8 cellular contexts compared by ENCODE assay signal in the genomic region with DNA sequence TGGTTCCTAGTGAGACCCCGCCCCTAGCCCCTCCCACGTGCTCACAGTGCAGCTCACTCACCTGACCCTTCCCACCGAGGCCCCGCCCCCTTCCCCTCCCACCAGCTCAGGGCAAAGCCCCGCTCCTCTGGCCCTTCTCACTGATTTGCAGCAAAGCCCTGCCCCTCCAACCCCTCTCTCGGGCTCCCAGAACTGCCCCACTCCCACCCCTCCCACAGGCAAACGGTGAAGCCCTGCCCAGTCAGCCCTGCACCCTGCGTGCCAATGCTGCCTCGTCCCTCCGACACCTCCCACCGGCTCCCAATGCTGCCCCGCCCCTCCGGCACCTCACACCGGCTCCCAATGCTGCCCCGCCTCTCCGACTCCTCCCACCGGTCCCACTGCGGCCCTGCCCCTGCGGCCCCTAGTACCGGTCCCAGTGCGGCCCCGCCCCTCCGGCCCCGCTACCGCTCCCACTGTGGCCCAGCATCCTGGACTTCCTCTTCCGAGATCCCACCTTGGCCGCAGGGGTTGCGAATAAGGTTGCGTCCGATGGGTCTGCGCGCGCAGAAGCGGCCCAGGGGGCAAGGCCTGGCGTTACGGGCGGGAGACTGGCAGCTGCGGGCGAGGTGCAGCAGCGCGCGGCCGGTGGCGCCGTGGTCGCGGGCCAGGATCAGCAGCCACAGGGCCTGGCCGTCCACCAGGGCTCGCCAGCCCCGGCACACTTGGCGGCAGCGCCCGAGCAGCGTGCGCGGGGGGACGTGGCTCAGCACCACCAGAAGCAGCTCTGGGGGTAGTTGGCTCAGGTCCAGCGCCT. TPM values are rescaled to one million over a fixed set of nuclear protein-coding genes. Genes with fewer than 3 reads are reported as not detected.
DNase-seq lines count a peak whose midpoint lies in the region; ATAC-seq and TF ChIP-seq lines count a peak whose summit lies in the region.

No MANE protein-coding gene starts in this region.

- H3K36me3 ChIP-seq in neuron (ENCODE audit: insufficient read depth, low read length): no peaks in the 10 kb centered on the region

- H3K27me3 ChIP-seq in neuron (ENCODE audit: insufficient read depth, low read length): peaks cover 33% of the 10 kb centered on the region

- H3K9me3 ChIP-seq in neuron (ENCODE audit: low read length): no peaks in the 10 kb centered on the region

- in situ Hi-C loops in SK-MEL-5 (cut with HindIII; ENCODE audit: low pct_unique_long_range_greater_than_20kb, low sequenced_read_pairs): no loop called here

- H2AFZ ChIP-seq in neuron (ENCODE audit: low read depth, low read length): peak overlapping the region; percentile 92

- ATAC-seq in GM18505 (IDR thresholded peaks at IDR 0.05; ENCODE audit: unreplicated experiment): peak; percentile 69
- no peak for ATAC-seq in HG02840 (IDR thresholded peaks at IDR 0.05; ENCODE audit: low FRiP score, unreplicated experiment)

- peak; percentile 94 for DNase-seq in HuH-7 (ENCODE audit: low spot score)
- DNase-seq in SK-MEL-5 (ENCODE audit: low read depth, low spot score): peak; percentile 75
- peak; percentile 87 for DNase-seq in activated naive CD4-positive, alpha-beta T cell treated with Interleukin-2 at 50 U/mL for 16 hours
- DNase-seq in germinal center (ENCODE audit: low spot score): peak; percentile 90
- DNase-seq in stromal cell of bone marrow (ENCODE audit: low read depth): peak; percentile 48

- peak; percentile 45 for TF ChIP-seq POLR2A in GM18505 (IDR thresholded peaks at IDR 0.05; ENCODE audit: borderline replicate concordance, extremely low read depth, insufficient read depth, insufficient read length)

- peaks cover 3% of the 10 kb centered on the region for H3K4me1 ChIP-seq in neuron (ENCODE audit: insufficient read depth, low read length)

- peak overlapping the region; percentile 44 for H3K4me3 ChIP-seq in neuron (ENCODE audit: low read length)

RNA-seq across cellular contexts. Expression of a gene that starts 0.8 kb away (rescaled TPM):
- total RNA-seq in SK-MEL-5 (2014; rRNA removed; shearing (Covaris generic)): 0.32 and 1.0 TPM in 2 replicates
- polyA plus RNA-seq in SK-MEL-5 (2015; cell fraction: cytosol; rRNA removed): 3.5 and 3.9 TPM in 2 replicates
- 0.33 and 2.3 TPM in 2 replicates for polyA plus RNA-seq in SK-MEL-5 (2015; cell fraction: nucleus; rRNA removed)

RNA-seq across cellular contexts. Expression of a gene that starts 52.6 kb away (rescaled TPM):
- total RNA-seq in SK-MEL-5 (2014; rRNA removed; shearing (Covaris generic)): 0.05 TPM in 1 of 2 replicates, not detected in the other
- polyA plus RNA-seq in SK-MEL-5 (2015; cell fraction: cytosol; rRNA removed): 0.15 TPM in 1 of 2 replicates, not detected in the other
- not detected in 2 replicates for polyA plus RNA-seq in SK-MEL-5 (2015; cell fraction: nucleus; rRNA removed)

RNA-seq across cellular contexts. Expression of a gene that starts 56.0 kb away (rescaled TPM):
- total RNA-seq in SK-MEL-5 (2014; rRNA removed; shearing (Covaris generic)): 29.0 and 30.3 TPM in 2 replicates
- polyA plus RNA-seq in SK-MEL-5 (2015; cell fraction: cytosol; rRNA removed): 34.9 and 50.1 TPM in 2 replicates
- polyA plus RNA-seq in SK-MEL-5 (2015; cell fraction: nucleus; rRNA removed): 66.6 and 96.0 TPM in 2 replicates
